In the genomic region with DNA sequence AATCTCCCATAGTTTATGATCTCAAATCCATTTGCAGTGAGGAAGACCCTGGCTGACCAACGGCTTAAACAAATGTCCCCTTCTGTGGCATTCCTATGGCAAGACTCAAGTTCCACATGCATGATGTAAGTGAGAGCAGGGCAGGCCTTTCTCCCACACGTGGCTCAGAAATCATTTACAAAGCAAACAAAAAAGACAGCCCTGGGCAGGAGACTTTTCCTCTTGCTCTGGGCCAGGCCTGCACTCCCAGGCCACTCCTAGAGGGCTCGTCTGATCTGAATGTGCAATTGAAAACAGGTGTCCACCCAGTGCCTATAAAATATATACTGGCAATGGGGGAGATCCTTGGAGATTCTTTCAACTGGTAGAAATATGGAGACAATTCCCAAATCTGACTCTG, we compare ENCODE assay signal across 20 cellular contexts.
DNase-seq lines count a peak whose midpoint lies in the region; ATAC-seq and TF ChIP-seq lines count a peak whose summit lies in the region.
"Had no signal": no experiment of that assay in that cellular context is flagged by ENCODE, and none has a peak within 500 bp of the region (broad histone marks: within the 10 kb centered on the region; RNA-seq: fewer than 3 reads in every experiment).

No MANE protein-coding gene starts in this region.

- H3K9me3 Mint-ChIP-seq in nephron: peaks cover 15% of the 10 kb centered on the region
- no peaks in the 10 kb centered on the region for H3K9me3 Mint-ChIP-seq in activated CD8-positive, alpha-beta T cell treated with anti-CD3 and anti-CD28 coated beads, Interleukin-2, amount 10 ng/mL, durations not matched to agents 7 days and 5 days (ENCODE audit: insufficient read depth)
- no peaks in the 10 kb centered on the region for H3K9me3 Mint-ChIP-seq in activated CD4-positive, alpha-beta T cell treated with anti-CD3 and anti-CD28 coated beads, Interleukin-2, amount 10 ng/mL, durations not matched to agents 7 days and 5 days
- H3K9me3 Mint-ChIP-seq: activated CD4-positive, alpha-beta memory T cell treated with anti-CD3 and anti-CD28 coated beads, Interleukin-2, amount 10 ng/mL, durations not matched to agents 7 days and 5 days; immature natural killer cell had no signal

- H3K27ac Mint-ChIP-seq in nephron: peak overlapping the region in 2 of 3 experiments; percentile 35 to 79
- no peak overlapping the region for H3K27ac Mint-ChIP-seq in activated CD8-positive, alpha-beta T cell treated with anti-CD3 and anti-CD28 coated beads, Interleukin-2, amount 10 ng/mL, durations not matched to agents 7 days and 5 days
- no peak overlapping the region for H3K27ac Mint-ChIP-seq in activated CD4-positive, alpha-beta T cell treated with anti-CD3 and anti-CD28 coated beads, Interleukin-2, amount 10 ng/mL, durations not matched to agents 7 days and 5 days
- H3K27ac Mint-ChIP-seq: activated CD4-positive, alpha-beta memory T cell treated with anti-CD3 and anti-CD28 coated beads, Interleukin-2, amount 10 ng/mL, durations not matched to agents 7 days and 5 days; activated naive CD8-positive, alpha-beta T cell; T-helper 17 cell had no signal

- no peaks in the 10 kb centered on the region for H3K4me1 Mint-ChIP-seq in nephron
- H3K4me1 Mint-ChIP-seq in activated CD8-positive, alpha-beta T cell treated with anti-CD3 and anti-CD28 coated beads, Interleukin-2, amount 10 ng/mL, durations not matched to agents 7 days and 5 days (ENCODE audit: low read depth): no peaks in the 10 kb centered on the region
- H3K4me1 Mint-ChIP-seq in activated CD4-positive, alpha-beta T cell treated with anti-CD3 and anti-CD28 coated beads, Interleukin-2, amount 10 ng/mL, durations not matched to agents 7 days and 5 days: no peaks in the 10 kb centered on the region
- H3K4me1 Mint-ChIP-seq: activated CD4-positive, alpha-beta memory T cell treated with anti-CD3 and anti-CD28 coated beads, Interleukin-2, amount 10 ng/mL, durations not matched to agents 7 days and 5 days; neural crest cell; T-helper 17 cell had no signal

- H3K4me3 Mint-ChIP-seq in nephron: no peak overlapping the region
- no peak overlapping the region for H3K4me3 Mint-ChIP-seq in activated CD8-positive, alpha-beta T cell treated with anti-CD3 and anti-CD28 coated beads, Interleukin-2, amount 10 ng/mL, durations not matched to agents 7 days and 5 days
- no peak overlapping the region for H3K4me3 Mint-ChIP-seq in activated CD4-positive, alpha-beta T cell treated with anti-CD3 and anti-CD28 coated beads, Interleukin-2, amount 10 ng/mL, durations not matched to agents 7 days and 5 days
- H3K4me3 Mint-ChIP-seq: activated CD4-positive, alpha-beta memory T cell treated with anti-CD3 and anti-CD28 coated beads, Interleukin-2, amount 10 ng/mL, durations not matched to agents 7 days and 5 days; activated naive CD8-positive, alpha-beta T cell; activated T-cell treated with anti-CD3 and anti-CD28 coated beads, Interleukin-2, amount 50 U/mL, for 4 hours; neural crest cell; T-helper 17 cell had no signal

- POLR2A ChIA-PET in activated CD8-positive, alpha-beta T cell treated with anti-CD3 and anti-CD28 coated beads, Interleukin-2, amount 10 ng/mL, durations not matched to agents 7 days and 5 days (lab: Charles Lee): no interaction called here
- POLR2A ChIA-PET in activated CD4-positive, alpha-beta T cell treated with anti-CD3 and anti-CD28 coated beads, Interleukin-2, amount 10 ng/mL, durations not matched to agents 7 days and 5 days (lab: Charles Lee): no interaction called here

- peak; percentile 10 for DNase-seq in Caki2 (ENCODE audit: low read depth)
- peak; percentile 11 for DNase-seq in LNCaP clone FGC (ENCODE audit: low read depth)
- DNase-seq in fibroblast of mammary gland (ENCODE audit: low read depth): peak; percentile 25
- no peak for DNase-seq in coronary artery (ENCODE audit: low spot score)
- DNase-seq in DMS 273 treated with DMSO at 0.1 percent for 48 hours (lab: John Stamatoyannopoulos, UW): no peak
- no peak for DNase-seq in activated CD8-positive, alpha-beta T cell treated with anti-CD3 and anti-CD28 coated beads, Interleukin-2, amount 10 ng/mL, durations not matched to agents 7 days and 5 days
- DNase-seq in activated CD4-positive, alpha-beta T cell treated with anti-CD3 and anti-CD28 coated beads, Interleukin-2, amount 10 ng/mL, durations not matched to agents 7 days and 5 days: no peak
- DNase-seq: activated CD4-positive, alpha-beta memory T cell treated with anti-CD3 and anti-CD28 coated beads, Interleukin-2, amount 10 ng/mL, durations not matched to agents 7 days and 5 days; activated T-cell treated with anti-CD3 and anti-CD28 coated beads, Interleukin-2, amount 50 U/mL, for 4 hours; dermis blood vessel endothelial cell; heart left ventricle; immature natural killer cell; NCI-H1436; NCI-H345; Right ventricle myocardium superior; stomach; T-helper 17 cell had no signal

- CTCF ChIA-PET in activated CD8-positive, alpha-beta T cell treated with anti-CD3 and anti-CD28 coated beads, Interleukin-2, amount 10 ng/mL, durations not matched to agents 7 days and 5 days (lab: Charles Lee): no interaction called here
- CTCF ChIA-PET in activated CD4-positive, alpha-beta T cell treated with anti-CD3 and anti-CD28 coated beads, Interleukin-2, amount 10 ng/mL, durations not matched to agents 7 days and 5 days (lab: Charles Lee): no interaction called here

- no peak overlapping the region for H3K27ac ChIP-seq in coronary artery
- H3K27ac ChIP-seq: heart left ventricle, stomach had no signal

- no peaks in the 10 kb centered on the region for H3K36me3 Mint-ChIP-seq in nephron (ENCODE audit: low read depth)
- no peaks in the 10 kb centered on the region for H3K36me3 Mint-ChIP-seq in activated CD8-positive, alpha-beta T cell treated with anti-CD3 and anti-CD28 coated beads, Interleukin-2, amount 10 ng/mL, durations not matched to agents 7 days and 5 days (ENCODE audit: low read depth)
- no peaks in the 10 kb centered on the region for H3K36me3 Mint-ChIP-seq in activated CD4-positive, alpha-beta T cell treated with anti-CD3 and anti-CD28 coated beads, Interleukin-2, amount 10 ng/mL, durations not matched to agents 7 days and 5 days (ENCODE audit: low read depth)

- no peak for ATAC-seq in activated CD8-positive, alpha-beta T cell treated with anti-CD3 and anti-CD28 coated beads, Interleukin-2, amount 10 ng/mL, durations not matched to agents 7 days and 5 days
- ATAC-seq: activated T-cell treated with anti-CD3 and anti-CD28 coated beads, Interleukin-2, amount 50 U/mL, for 4 hours; T-helper 17 cell had no signal

- TF ChIP-seq CTCF in LNCaP clone FGC (IDR thresholded peaks at IDR 0.05; ENCODE audit: control insufficient read depth, extremely low read depth, insufficient read depth): no peak
- no peak for TF ChIP-seq CTCF in fibroblast of mammary gland (conservative IDR thresholded peaks at IDR 0.05; ENCODE audit: control insufficient read depth, insufficient read depth, low read depth, low read length)
- no peak for TF ChIP-seq CTCF in nephron (IDR thresholded peaks at IDR 0.05; ENCODE audit: unreplicated experiment in 3 of 3)
- no peak for TF ChIP-seq CTCF in coronary artery (IDR thresholded peaks at IDR 0.05)

- in situ Hi-C loops in Caki2 (cut with HindIII; ENCODE audit: low pct_unique_long_range_greater_than_20kb, low sequenced_read_pairs): no loop called here

- peaks cover 4% of the 10 kb centered on the region for H3K27me3 Mint-ChIP-seq in nephron (ENCODE audit: low read depth)
- H3K27me3 Mint-ChIP-seq in activated CD8-positive, alpha-beta T cell treated with anti-CD3 and anti-CD28 coated beads, Interleukin-2, amount 10 ng/mL, durations not matched to agents 7 days and 5 days (ENCODE audit: low read depth): no peaks in the 10 kb centered on the region
- no peaks in the 10 kb centered on the region for H3K27me3 Mint-ChIP-seq in activated CD4-positive, alpha-beta T cell treated with anti-CD3 and anti-CD28 coated beads, Interleukin-2, amount 10 ng/mL, durations not matched to agents 7 days and 5 days
- H3K27me3 Mint-ChIP-seq: activated CD4-positive, alpha-beta memory T cell treated with anti-CD3 and anti-CD28 coated beads, Interleukin-2, amount 10 ng/mL, durations not matched to agents 7 days and 5 days; T-helper 17 cell had no signal

- H3K4me3 ChIP-seq in LNCaP clone FGC (ENCODE audit: low read depth, low read length) (no peak overlapping the region), fibroblast of mammary gland (ENCODE audit: control insufficient read depth, low read depth, low read length) (no peak overlapping the region), coronary artery (no peak overlapping the region)
- H3K4me3 ChIP-seq: heart left ventricle, stomach had no signal

Comparison
In these comparisons a context has a peak if more than half of its experiments do, and no peak if none do; other contexts are left out.
1. DNase-seq: peak in Caki2 (single experiment), LNCaP clone FGC (single experiment) and fibroblast of mammary gland (single experiment); none in coronary artery (single experiment), DMS 273 treated with DMSO at 0.1 percent for 48 hours (single experiment), activated CD8-positive, alpha-beta T cell treated with anti-CD3 and anti-CD28 coated beads, Interleukin-2, amount 10 ng/mL, durations not matched to agents 7 days and 5 days (single experiment) and activated CD4-positive, alpha-beta T cell treated with anti-CD3 and anti-CD28 coated beads, Interleukin-2, amount 10 ng/mL, durations not matched to agents 7 days and 5 days (single experiment).
2. H3K27ac Mint-ChIP-seq: peak in nephron (2 of 3); none in activated CD8-positive, alpha-beta T cell treated with anti-CD3 and anti-CD28 coated beads, Interleukin-2, amount 10 ng/mL, durations not matched to agents 7 days and 5 days (single experiment) and activated CD4-positive, alpha-beta T cell treated with anti-CD3 and anti-CD28 coated beads, Interleukin-2, amount 10 ng/mL, durations not matched to agents 7 days and 5 days (single experiment).